16 cellular contexts compared by ENCODE assay signal in genomic region chr1:97562096-97562495, GRCh38.
DNase-seq lines count a peak whose midpoint lies in the region; ATAC-seq and TF ChIP-seq lines count a peak whose summit lies in the region.
"Had no signal": no experiment of that assay in that cellular context is flagged by ENCODE, and none has a peak within 500 bp of the region (broad histone marks: within the 10 kb centered on the region; RNA-seq: fewer than 3 reads in every experiment).

No MANE protein-coding gene starts in this region.

- no peak overlapping the region for H3K9ac ChIP-seq in adipocyte (ENCODE audit: low read length)

- H3K27me3 ChIP-seq in adipocyte (replicated peaks; ENCODE audit: control insufficient read depth, insufficient read depth, low read length): no peaks in the 10 kb centered on the region
- H3K27me3 ChIP-seq in ascending aorta: no peaks in the 10 kb centered on the region
- H3K27me3 ChIP-seq: SJSA1 had no signal

- DNase-seq in AG08395 (ENCODE audit: low spot score) (peak; percentile 37), EH (ENCODE audit: low read depth) (peak; percentile 54), adipocyte (ENCODE audit: low read depth) (peak; percentile 15), fibroblast of the aortic adventitia (ENCODE audit: low read depth) (peak; percentile 56), HUDEP-2 (lab: John Stamatoyannopoulos, UW; ENCODE audit: unreplicated experiment in 76 of 76) (no peak), ascending aorta (ENCODE audit: low spot score in 2 of 2) (no peak)
- DNase-seq: DND-41, GDM1, NCI-H1048, NCI-H1436 treated with DMSO at 0.1 percent for 48 hours, NCI-H2029, SW 1271 had no signal

- H3K9me3 ChIP-seq in adipocyte (ENCODE audit: control insufficient read depth, low read length) (no peaks in the 10 kb centered on the region), ascending aorta (no peaks in the 10 kb centered on the region)
- H3K9me3 ChIP-seq: SJSA1 had no signal

- no peaks in the 10 kb centered on the region for H3K36me3 ChIP-seq in adipocyte (ENCODE audit: control insufficient read depth, insufficient read depth, low read length, severe bottlenecking)
- no peaks in the 10 kb centered on the region for H3K36me3 ChIP-seq in ascending aorta
- H3K36me3 ChIP-seq: SJSA1 had no signal

- H3K4me1 ChIP-seq in adipocyte (ENCODE audit: control insufficient read depth, insufficient read depth, low read length) (no peaks in the 10 kb centered on the region), ascending aorta (no peaks in the 10 kb centered on the region)
- H3K4me1 ChIP-seq: SJSA1 had no signal

- no peak for TF ChIP-seq CTCF in fibroblast of the aortic adventitia (IDR thresholded peaks at IDR 0.05; ENCODE audit: insufficient read depth, low read length)
- TF ChIP-seq CTCF in ascending aorta (IDR thresholded peaks at IDR 0.05): no peak

- H3K4me3 ChIP-seq in adipocyte (ENCODE audit: low read length): no peak overlapping the region
- H3K4me3 ChIP-seq in fibroblast of the aortic adventitia (ENCODE audit: low read depth, low read length): no peak overlapping the region
- no peak overlapping the region for H3K4me3 ChIP-seq in ascending aorta
- H3K4me3 ChIP-seq: SJSA1 had no signal

- H3K27ac ChIP-seq in ascending aorta: no peak overlapping the region
- H3K27ac ChIP-seq: SJSA1 had no signal

- intact Hi-C loops in ascending aorta (cut with DNase I): no loop called here

- ATAC-seq in GM21447 (IDR thresholded peaks at IDR 0.05; ENCODE audit: unreplicated experiment) (no peak), HG03432 (IDR thresholded peaks at IDR 0.05; ENCODE audit: unreplicated experiment) (no peak)
- ATAC-seq: Panc1 had no signal

Comparison
In these comparisons a context has a peak if more than half of its experiments do, and no peak if none do; other contexts are left out.
1. DNase-seq: peak in AG08395 (single experiment), EH (single experiment), adipocyte (single experiment) and fibroblast of the aortic adventitia (single experiment); none in HUDEP-2 (0 of 76) and ascending aorta (0 of 2).